In the genomic region with DNA sequence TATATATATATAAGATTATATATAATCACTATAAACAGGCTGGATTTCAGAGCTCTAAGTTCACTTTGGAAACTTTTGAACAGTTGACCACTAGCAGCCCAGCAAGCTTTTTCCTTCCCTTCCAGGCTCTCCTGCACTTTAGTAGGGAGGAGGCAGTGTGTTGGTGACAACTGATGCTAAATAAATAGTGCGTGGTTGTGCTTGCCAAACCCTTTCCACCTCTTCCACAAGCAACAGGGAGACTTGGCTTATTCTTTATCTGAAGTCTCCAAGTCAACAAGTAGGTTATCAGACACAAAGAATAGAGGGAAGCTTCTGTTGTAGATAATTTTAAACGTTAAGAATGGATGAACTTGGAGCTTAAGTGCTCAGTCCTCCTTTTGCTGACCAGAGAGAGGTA, we compare ENCODE assay signal across 23 cellular contexts.
"Had no signal": no experiment of that assay in that cellular context is flagged by ENCODE, and none has a peak within 500 bp of the region (broad histone marks: within the 10 kb centered on the region; RNA-seq: fewer than 3 reads in every experiment).

No MANE protein-coding gene starts in this region.

- H3K4me1 Mint-ChIP-seq: memory B cell; mesothelial cell of epicardium; natural killer cell; neural progenitor cell; stimulated activated effector memory CD8-positive, alpha-beta T cell treated with anti-CD3 and anti-CD28 coated beads, Interleukin-12 subunit alpha, Interleukin-12 subunit beta, amount 100 ng/mL, for 72 hours had no signal

- H3K27ac Mint-ChIP-seq: memory B cell; mesothelial cell of epicardium; natural killer cell; neural progenitor cell; progenitor cell of endocrine pancreas; stimulated activated effector memory CD8-positive, alpha-beta T cell treated with anti-CD3 and anti-CD28 coated beads, Interleukin-12 subunit alpha, Interleukin-12 subunit beta, amount 100 ng/mL, for 72 hours had no signal

- H3K36me3 Mint-ChIP-seq: memory B cell; mesothelial cell of epicardium; natural killer cell; neural progenitor cell; stimulated activated effector memory CD8-positive, alpha-beta T cell treated with anti-CD3 and anti-CD28 coated beads, Interleukin-12 subunit alpha, Interleukin-12 subunit beta, amount 100 ng/mL, for 72 hours had no signal

- H3K27me3 Mint-ChIP-seq: memory B cell had no signal

- DNase-seq: dermis blood vessel endothelial cell; esophagus squamous epithelium; foreskin fibroblast; glutamatergic neuron; kidney; left cardiac atrium; left ventricle myocardium inferior; lower lobe of right lung; natural killer cell; nucleus accumbens; pancreas; right lobe of liver; stimulated activated CD4-positive, alpha-beta T cell treated with anti-CD3 and anti-CD28 coated beads, Interleukin-4, amount 100 ng/mL, for 1 hour; stimulated activated CD8-positive, alpha-beta memory T cell treated with anti-CD3 and anti-CD28 coated beads, Interleukin-4, amount 100 ng/mL, for 48 hours; stimulated activated naive CD8-positive, alpha-beta T cell treated with anti-CD3 and anti-CD28 coated beads, Interleukin-15, Interleukin-2, amounts not matched to agents 100 U/mL and 50 U/mL, for 24 hours; thyroid gland; upper lobe of left lung; uterus had no signal

- H3K4me3 Mint-ChIP-seq: memory B cell; mesothelial cell of epicardium; natural killer cell; neural progenitor cell; stimulated activated effector memory CD8-positive, alpha-beta T cell treated with anti-CD3 and anti-CD28 coated beads, Interleukin-12 subunit alpha, Interleukin-12 subunit beta, amount 100 ng/mL, for 72 hours had no signal

- H3K9me3 Mint-ChIP-seq: memory B cell; mesothelial cell of epicardium; natural killer cell; neural progenitor cell; stimulated activated effector memory CD8-positive, alpha-beta T cell treated with anti-CD3 and anti-CD28 coated beads, Interleukin-12 subunit alpha, Interleukin-12 subunit beta, amount 100 ng/mL, for 72 hours had no signal
